Comparison of ENCODE assay signal across 12 cellular contexts in the genomic region with DNA sequence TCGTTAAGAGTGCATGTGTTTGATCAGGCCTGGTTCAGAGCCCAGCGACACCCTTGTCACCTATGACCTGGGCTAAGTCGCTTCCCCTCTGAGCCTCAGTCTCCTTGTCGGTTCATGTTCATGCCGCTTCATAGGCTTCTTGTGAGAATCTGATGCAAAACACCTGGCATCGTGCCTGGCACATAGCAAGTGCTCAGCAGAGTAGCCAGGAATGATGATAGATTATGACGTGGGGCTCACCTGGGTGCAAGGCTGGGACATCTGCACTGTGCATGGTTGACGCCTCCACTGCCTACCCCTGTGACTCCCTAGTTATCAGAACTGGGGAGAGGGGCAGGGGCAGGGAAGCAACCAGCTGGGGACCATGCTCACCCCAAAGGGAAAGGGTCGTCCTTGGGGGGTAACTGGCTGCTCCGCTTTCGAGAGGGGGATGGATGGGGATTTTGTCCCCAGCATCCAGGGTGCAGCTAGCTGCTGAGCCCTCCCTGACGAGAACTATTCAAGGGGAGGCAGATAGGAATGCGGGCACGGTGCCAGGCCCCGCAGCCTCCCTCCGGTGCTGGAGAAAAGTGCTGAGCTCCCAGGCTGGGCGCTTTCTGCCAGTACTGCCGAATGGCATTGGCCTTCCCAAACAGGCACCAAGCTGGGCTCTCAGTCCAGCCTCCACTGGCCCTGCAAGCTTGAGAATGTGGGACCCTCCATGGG. TPM values are rescaled to one million over a fixed set of nuclear protein-coding genes. Genes with fewer than 3 reads are reported as not detected.
DNase-seq lines count a peak whose midpoint lies in the region; ATAC-seq, FAIRE-seq and TF ChIP-seq lines count a peak whose summit lies in the region.
"Had no signal": no experiment of that assay in that cellular context is flagged by ENCODE, and none has a peak within 500 bp of the region (broad histone marks: within the 10 kb centered on the region; RNA-seq: fewer than 3 reads in every experiment).

No MANE protein-coding gene starts in this region.

- FAIRE-seq in endothelial cell of umbilical vein (lab: Jason Lieb, UNC) = peak; percentile 86

- DNase-seq in activated CD4-positive, alpha-beta T cell treated with anti-CD3 and anti-CD28 coated beads, Interleukin-2, amount 10 ng/mL, durations not matched to agents 24 days and 14 days = peak; percentile 54
- DNase-seq in activated CD4-positive, alpha-beta T cell treated with anti-CD3 and anti-CD28 coated beads, Interleukin-2, amount 50 U/mL, for 1 hour = no peak
- DNase-seq in Panc1 (ENCODE audit: low read depth, low spot score) = no peak
- DNase-seq in endothelial cell of umbilical vein (ENCODE audit: low read depth, low spot score) = peak; percentile 48
- no peak for DNase-seq in spleen
- no peak for DNase-seq in NCI-H146 (lab: John Stamatoyannopoulos, UW)
- DNase-seq in activated CD8-positive, alpha-beta T cell treated with anti-CD3 and anti-CD28 coated beads, Interleukin-2, amount 10 ng/mL, durations not matched to agents 7 days and 5 days = no peak
- DNase-seq: activated B cell treated with CpG ODN at 0.5 μM for 24 hours; activated gamma-delta T cell; naive thymus-derived CD4-positive, alpha-beta T cell; NCI-H2081 had no signal

- no peak overlapping the region for H3K4me3 Mint-ChIP-seq in activated CD4-positive, alpha-beta T cell treated with anti-CD3 and anti-CD28 coated beads, Interleukin-2, amount 10 ng/mL, durations not matched to agents 24 days and 14 days
- no peak overlapping the region for H3K4me3 Mint-ChIP-seq in activated CD8-positive, alpha-beta T cell treated with anti-CD3 and anti-CD28 coated beads, Interleukin-2, amount 10 ng/mL, durations not matched to agents 7 days and 5 days
- H3K4me3 Mint-ChIP-seq: activated B cell treated with CpG ODN at 0.5 μM for 24 hours; naive thymus-derived CD4-positive, alpha-beta T cell had no signal

- no peak for TF ChIP-seq CTCF in Panc1 (IDR thresholded peaks at IDR 0.05)
- TF ChIP-seq CTCF in endothelial cell of umbilical vein (IDR thresholded peaks at IDR 0.05; ENCODE audit: extremely low read depth in 1 of 2, insufficient read depth in 1 of 2, low read depth in 1 of 2, low read length in 2 of 2) = no peak
- no peak for TF ChIP-seq CTCF in spleen (IDR thresholded peaks at IDR 0.05 in 8 of 11, conservative IDR thresholded peaks at IDR 0.05 in 3 of 11)

- H3K9me3 ChIP-seq in Panc1 (ENCODE audit: control insufficient read depth, insufficient read depth, low read depth, low read length) = no peaks in the 10 kb centered on the region
- H3K9me3 ChIP-seq in endothelial cell of umbilical vein (replicated peaks; ENCODE audit: control insufficient read depth, insufficient read depth, low read length) = no peaks in the 10 kb centered on the region
- no peaks in the 10 kb centered on the region for H3K9me3 ChIP-seq in spleen

- in situ Hi-C loops in Panc1 (cut with HindIII; ENCODE audit: low pct_unique_long_range_greater_than_20kb, low sequenced_read_pairs) = no loop called here

- H3K9me3 Mint-ChIP-seq in activated CD4-positive, alpha-beta T cell treated with anti-CD3 and anti-CD28 coated beads, Interleukin-2, amount 10 ng/mL, durations not matched to agents 24 days and 14 days = peaks cover 4% of the 10 kb centered on the region
- H3K9me3 Mint-ChIP-seq in activated CD8-positive, alpha-beta T cell treated with anti-CD3 and anti-CD28 coated beads, Interleukin-2, amount 10 ng/mL, durations not matched to agents 7 days and 5 days (ENCODE audit: insufficient read depth) = no peaks in the 10 kb centered on the region
- H3K9me3 Mint-ChIP-seq: activated B cell treated with CpG ODN at 0.5 μM for 24 hours had no signal

- H3K27ac ChIP-seq in Panc1 (ENCODE audit: low read length) (peak overlapping the region; percentile 72), endothelial cell of umbilical vein (ENCODE audit: insufficient read depth, low read depth, low read length) (no peak overlapping the region), spleen (peak overlapping the region in 5 of 8 donors; percentile 18 to 96 (median 47))

- H3K9ac ChIP-seq in endothelial cell of umbilical vein (replicated peaks; ENCODE audit: extremely low read depth, insufficient read depth, low read length) = no peak overlapping the region

- H3K27ac Mint-ChIP-seq in activated CD4-positive, alpha-beta T cell treated with anti-CD3 and anti-CD28 coated beads, Interleukin-2, amount 10 ng/mL, durations not matched to agents 24 days and 14 days = no peak overlapping the region
- no peak overlapping the region for H3K27ac Mint-ChIP-seq in activated CD8-positive, alpha-beta T cell treated with anti-CD3 and anti-CD28 coated beads, Interleukin-2, amount 10 ng/mL, durations not matched to agents 7 days and 5 days
- H3K27ac Mint-ChIP-seq: activated B cell treated with CpG ODN at 0.5 μM for 24 hours had no signal

- intact Hi-C loops in activated CD4-positive, alpha-beta T cell treated with anti-CD3 and anti-CD28 coated beads, Interleukin-2, amount 10 ng/mL, durations not matched to agents 24 days and 14 days (cut with micrococcal nuclease) = loop anchor here (5.0 kb wide), 1 partner anchor 167 kb away; no protein-coding TSS in a partner anchor
- intact Hi-C loops in Panc1 (cut with micrococcal nuclease; ENCODE audit: unreplicated experiment) = no loop called here
- intact Hi-C loops in endothelial cell of umbilical vein (cut with micrococcal nuclease) = loop anchor here (5.0 to 10.0 kb wide), 3 partner anchors 202 to 414 kb away; a partner anchor contains a TSS
- intact Hi-C loops in spleen (cut with DNase I; ENCODE audit: low total_unique reads) = no loop called here

- POLR2A ChIA-PET in Panc1 (lab: Charles Lee) = no interaction called here
- POLR2A ChIA-PET in endothelial cell of umbilical vein (lab: Charles Lee) = interaction anchor here (0.6 to 1.5 kb wide), 2 partner anchors 80 to 90 kb away, joined by 3 to 4 read pairs; no protein-coding TSS in a partner anchor
- POLR2A ChIA-PET in activated CD8-positive, alpha-beta T cell treated with anti-CD3 and anti-CD28 coated beads, Interleukin-2, amount 10 ng/mL, durations not matched to agents 7 days and 5 days (lab: Charles Lee) = no interaction called here

- no peak overlapping the region for H2AFZ ChIP-seq in endothelial cell of umbilical vein (ENCODE audit: low read depth, low read length)

- no peaks in the 10 kb centered on the region for H4K20me1 ChIP-seq in endothelial cell of umbilical vein (replicated peaks; ENCODE audit: control insufficient read depth, extremely low read depth, insufficient read depth, low read length)

- BruUV-seq in Panc1 (replicated peaks; lab: Mats Ljungman, UMichigan) (no TSS peak), endothelial cell of umbilical vein (replicated peaks; lab: Mats Ljungman, UMichigan) (no TSS peak)

- H3K4me1 Mint-ChIP-seq in activated CD4-positive, alpha-beta T cell treated with anti-CD3 and anti-CD28 coated beads, Interleukin-2, amount 10 ng/mL, durations not matched to agents 24 days and 14 days = peaks cover 50% of the 10 kb centered on the region
- H3K4me1 Mint-ChIP-seq in activated CD8-positive, alpha-beta T cell treated with anti-CD3 and anti-CD28 coated beads, Interleukin-2, amount 10 ng/mL, durations not matched to agents 7 days and 5 days (ENCODE audit: low read depth) = peaks cover 49% of the 10 kb centered on the region

- H3K36me3 Mint-ChIP-seq in activated CD4-positive, alpha-beta T cell treated with anti-CD3 and anti-CD28 coated beads, Interleukin-2, amount 10 ng/mL, durations not matched to agents 24 days and 14 days (ENCODE audit: low read depth) = peaks cover 38% of the 10 kb centered on the region
- H3K36me3 Mint-ChIP-seq in activated CD8-positive, alpha-beta T cell treated with anti-CD3 and anti-CD28 coated beads, Interleukin-2, amount 10 ng/mL, durations not matched to agents 7 days and 5 days (ENCODE audit: low read depth) = peaks cover 39% of the 10 kb centered on the region

- H3K27me3 Mint-ChIP-seq in activated CD4-positive, alpha-beta T cell treated with anti-CD3 and anti-CD28 coated beads, Interleukin-2, amount 10 ng/mL, durations not matched to agents 24 days and 14 days = no peaks in the 10 kb centered on the region
- no peaks in the 10 kb centered on the region for H3K27me3 Mint-ChIP-seq in activated CD8-positive, alpha-beta T cell treated with anti-CD3 and anti-CD28 coated beads, Interleukin-2, amount 10 ng/mL, durations not matched to agents 7 days and 5 days (ENCODE audit: low read depth)
- H3K27me3 Mint-ChIP-seq: activated B cell treated with CpG ODN at 0.5 μM for 24 hours; naive thymus-derived CD4-positive, alpha-beta T cell had no signal

- ATAC-seq in Panc1 (no peak), HG02973 (IDR thresholded peaks at IDR 0.05; ENCODE audit: unreplicated experiment) (no peak)
- no peak for ATAC-seq in activated CD8-positive, alpha-beta T cell treated with anti-CD3 and anti-CD28 coated beads, Interleukin-2, amount 10 ng/mL, durations not matched to agents 7 days and 5 days
- ATAC-seq: naive thymus-derived CD4-positive, alpha-beta T cell had no signal

- CTCF ChIA-PET in Panc1 (lab: Charles Lee) = no interaction called here
- CTCF ChIA-PET in endothelial cell of umbilical vein (lab: Charles Lee) = interaction anchor here (0.6 to 3.0 kb wide), 9 partner anchors 9 to 242 kb away, joined by 3 to 28 read pairs (median 4); no protein-coding TSS in a partner anchor
- CTCF ChIA-PET in activated CD8-positive, alpha-beta T cell treated with anti-CD3 and anti-CD28 coated beads, Interleukin-2, amount 10 ng/mL, durations not matched to agents 7 days and 5 days (lab: Charles Lee) = interaction anchor here (0.7 to 3.6 kb wide), 2 partner anchors 13 to 96 kb away, joined by 3 to 13 read pairs; no protein-coding TSS in a partner anchor

- H3K4me1 ChIP-seq in Panc1 (ENCODE audit: control insufficient read depth, insufficient read depth, low read length) = peaks cover 54% of the 10 kb centered on the region
- peaks cover 45% of the 10 kb centered on the region for H3K4me1 ChIP-seq in endothelial cell of umbilical vein (ENCODE audit: control insufficient read depth, extremely low read depth, insufficient read depth, low read length)
- peaks cover 52 to 98% (median 82%) of the 10 kb centered on the region in 6 donors for H3K4me1 ChIP-seq in spleen

- H3K9me1 ChIP-seq in endothelial cell of umbilical vein (replicated peaks; ENCODE audit: control insufficient read depth, extremely low read depth, insufficient read depth, low read length) = no peaks in the 10 kb centered on the region

- no peaks in the 10 kb centered on the region for H3K27me3 ChIP-seq in Panc1 (ENCODE audit: control insufficient read depth, insufficient read depth, low read length)
- H3K27me3 ChIP-seq in endothelial cell of umbilical vein (ENCODE audit: control insufficient read depth in 2 of 2, insufficient read depth in 2 of 2, low read length in 2 of 2) = no peaks in the 10 kb centered on the region
- no peaks in the 10 kb centered on the region for H3K27me3 ChIP-seq in spleen (replicated peaks in 1 of 7)

- WGBS in spleen, 5 donors = 71 to 86% (median 83%) methylated on average over 16 to 18 of the region's 18 CpGs

- peak overlapping the region; percentile 4 for H3K4me2 ChIP-seq in endothelial cell of umbilical vein (ENCODE audit: insufficient read depth, low read length)

- no peak for TF ChIP-seq POLR2A in endothelial cell of umbilical vein (IDR thresholded peaks at IDR 0.05; ENCODE audit: low read depth, low read length)
- TF ChIP-seq POLR2A in spleen (IDR thresholded peaks at IDR 0.05) = no peak

- H3K79me2 ChIP-seq in endothelial cell of umbilical vein (ENCODE audit: control insufficient read depth, insufficient read depth, low read length) = peaks cover 72% of the 10 kb centered on the region

- H3K4me3 ChIP-seq in Panc1 (ENCODE audit: low read depth in 2 of 2, low read length in 2 of 2) (no peak overlapping the region), endothelial cell of umbilical vein (replicated peaks in 1 of 3; ENCODE audit: insufficient read depth in 1 of 3, low read depth in 1 of 3, low read length in 3 of 3) (no peak overlapping the region), spleen (no peak overlapping the region)

- dilution Hi-C loops in endothelial cell of umbilical vein (cut with MboI; ENCODE audit: extremely low pct_ligation_motif_present, low sequenced_read_pairs) = loop anchor here (10.0 kb wide), 1 partner anchor 94 kb away; no protein-coding TSS in a partner anchor

- H3K36me3 ChIP-seq in Panc1 (ENCODE audit: control insufficient read depth, insufficient read depth, low read length) = no peaks in the 10 kb centered on the region
- H3K36me3 ChIP-seq in endothelial cell of umbilical vein (ENCODE audit: control insufficient read depth in 2 of 2, extremely low read depth in 1 of 2, insufficient read depth in 2 of 2, low read length in 2 of 2) = peaks cover 0 to 3% of the 10 kb centered on the region in 2 experiments
- H3K36me3 ChIP-seq in spleen = peaks cover 0 to 74% (median 5%) of the 10 kb centered on the region in 6 donors

RNA-seq across cellular contexts. Expression of a gene that starts 9.3 kb away (rescaled TPM):
- total RNA-seq in activated CD4-positive, alpha-beta T cell treated with anti-CD3 and anti-CD28 coated beads, Interleukin-2, amount 10 ng/mL, durations not matched to agents 24 days and 14 days = 90.5 and 92.3 TPM in 2 replicates
- total RNA-seq in Panc1 (2021; ENCODE audit: unreplicated experiment) (90.8 TPM), endothelial cell of umbilical vein (65.5 and 73.5 TPM in 2 replicates), spleen (100 to 1,000 TPM; 131 to 226 (median 164) TPM)
- polyA plus RNA-seq in Panc1 (2012; ENCODE audit: insufficient read length) = 96.2 TPM
- polyA plus RNA-seq in endothelial cell of umbilical vein (50.2 TPM in 2 replicates), spleen (100 to 1,000 TPM in 1 of 3 donors, 10 to 100 TPM in 2; 81.8 to 148 (median 87.1) TPM)
- 31.3 and 38.7 TPM in 2 replicates for polyA plus RNA-seq in endothelial cell of umbilical vein (2011; cell fraction: cytosol; rRNA removed)
- 27.8 and 32.7 TPM in 2 replicates for polyA plus RNA-seq in endothelial cell of umbilical vein (2011; cell fraction: nucleus; rRNA removed)
- polyA plus RNA-seq in endothelial cell of umbilical vein (2012) = 46.5 and 54.8 TPM in 2 replicates
- 15.7 and 16.8 TPM in 2 replicates for polyA minus RNA-seq in endothelial cell of umbilical vein
- 56.9 TPM for polyA minus RNA-seq in endothelial cell of umbilical vein (2011; cell fraction: cytosol; rRNA and poly(A)+ RNA removed)
- 7.2 and 11.2 TPM in 2 replicates for polyA minus RNA-seq in endothelial cell of umbilical vein (2011; cell fraction: nucleus; rRNA and poly(A)+ RNA removed)
- total RNA-seq in activated CD8-positive, alpha-beta T cell treated with anti-CD3 and anti-CD28 coated beads, Interleukin-2, amount 10 ng/mL, durations not matched to agents 7 days and 5 days = 10 to 100 TPM; 71.0 to 71.8 TPM

RNA-seq across cellular contexts. Expression of a gene that starts 19.3 kb away (rescaled TPM):
- 0.45 TPM in 1 of 2 replicates, not detected in the other for total RNA-seq in activated CD4-positive, alpha-beta T cell treated with anti-CD3 and anti-CD28 coated beads, Interleukin-2, amount 10 ng/mL, durations not matched to agents 24 days and 14 days
- total RNA-seq in Panc1 (2021; ENCODE audit: unreplicated experiment) = 1.1 TPM
- not detected for polyA plus RNA-seq in Panc1 (2012; ENCODE audit: insufficient read length)
- total RNA-seq in endothelial cell of umbilical vein = not detected in 2 replicates
- polyA plus RNA-seq in endothelial cell of umbilical vein = 0.29 and 0.48 TPM in 2 replicates
- polyA plus RNA-seq in endothelial cell of umbilical vein (2011; cell fraction: cytosol; rRNA removed) = not detected in 2 replicates
- 0.53 and 0.83 TPM in 2 replicates for polyA plus RNA-seq in endothelial cell of umbilical vein (2011; cell fraction: nucleus; rRNA removed)
- polyA plus RNA-seq in endothelial cell of umbilical vein (2012) = 0.44 TPM in 1 of 2 replicates, not detected in the other
- not detected in 2 replicates for polyA minus RNA-seq in endothelial cell of umbilical vein
- polyA minus RNA-seq in endothelial cell of umbilical vein (2011; cell fraction: cytosol; rRNA and poly(A)+ RNA removed) = not detected
- not detected in 2 replicates for polyA minus RNA-seq in endothelial cell of umbilical vein (2011; cell fraction: nucleus; rRNA and poly(A)+ RNA removed)
- total RNA-seq in spleen = 1 to 10 TPM in 3 of 7 donors, under 1 TPM in 1, not detected in 3; 0.51 to 5.1 (median 2.1) TPM
- 1 to 10 TPM; 1.3 to 7.5 (median 3.5) TPM for polyA plus RNA-seq in spleen
- not detected for total RNA-seq in activated CD8-positive, alpha-beta T cell treated with anti-CD3 and anti-CD28 coated beads, Interleukin-2, amount 10 ng/mL, durations not matched to agents 7 days and 5 days
- polyA plus RNA-seq: naive thymus-derived CD4-positive, alpha-beta T cell had no signal

RNA-seq across cellular contexts. Expression of a gene that starts 37.6 kb away (rescaled TPM):
- total RNA-seq in activated CD4-positive, alpha-beta T cell treated with anti-CD3 and anti-CD28 coated beads, Interleukin-2, amount 10 ng/mL, durations not matched to agents 24 days and 14 days = not detected in 2 replicates
- total RNA-seq in Panc1 (2021; ENCODE audit: unreplicated experiment) (0.72 TPM), endothelial cell of umbilical vein (not detected in 2 replicates), spleen (under 1 TPM in 3 of 7 donors, not detected in 4; 0.40 to 0.79 (median 0.40) TPM)
- polyA plus RNA-seq in Panc1 (2012; ENCODE audit: insufficient read length) = not detected
- polyA plus RNA-seq in endothelial cell of umbilical vein (not detected in 2 replicates), spleen (under 1 TPM; 0.09 to 0.20 (median 0.16) TPM)
- not detected in 2 replicates for polyA plus RNA-seq in endothelial cell of umbilical vein (2011; cell fraction: cytosol; rRNA removed)
- polyA plus RNA-seq in endothelial cell of umbilical vein (2011; cell fraction: nucleus; rRNA removed) = not detected in 2 replicates
- polyA plus RNA-seq in endothelial cell of umbilical vein (2012) = not detected in 2 replicates
- not detected in 2 replicates for polyA minus RNA-seq in endothelial cell of umbilical vein
- polyA minus RNA-seq in endothelial cell of umbilical vein (2011; cell fraction: cytosol; rRNA and poly(A)+ RNA removed) = not detected
- polyA minus RNA-seq in endothelial cell of umbilical vein (2011; cell fraction: nucleus; rRNA and poly(A)+ RNA removed) = not detected in 2 replicates
- total RNA-seq in activated CD8-positive, alpha-beta T cell treated with anti-CD3 and anti-CD28 coated beads, Interleukin-2, amount 10 ng/mL, durations not matched to agents 7 days and 5 days = not detected
- total RNA-seq: activated B cell treated with CpG ODN at 0.5 μM for 24 hours; naive thymus-derived CD4-positive, alpha-beta T cell had no signal
- polyA plus RNA-seq: naive thymus-derived CD4-positive, alpha-beta T cell had no signal

RNA-seq across cellular contexts. Expression of a gene that starts 56.9 kb away (rescaled TPM):
- not detected in 2 replicates for total RNA-seq in activated CD4-positive, alpha-beta T cell treated with anti-CD3 and anti-CD28 coated beads, Interleukin-2, amount 10 ng/mL, durations not matched to agents 24 days and 14 days
- total RNA-seq in Panc1 (2021; ENCODE audit: unreplicated experiment) = not detected
- polyA plus RNA-seq in Panc1 (2012; ENCODE audit: insufficient read length) = not detected
- not detected in 2 replicates for total RNA-seq in endothelial cell of umbilical vein
- polyA plus RNA-seq in endothelial cell of umbilical vein = not detected in 2 replicates
- not detected in 2 replicates for polyA plus RNA-seq in endothelial cell of umbilical vein (2011; cell fraction: cytosol; rRNA removed)
- not detected in 2 replicates for polyA plus RNA-seq in endothelial cell of umbilical vein (2011; cell fraction: nucleus; rRNA removed)
- not detected in 2 replicates for polyA plus RNA-seq in endothelial cell of umbilical vein (2012)
- polyA minus RNA-seq in endothelial cell of umbilical vein = not detected in 2 replicates
- polyA minus RNA-seq in endothelial cell of umbilical vein (2011; cell fraction: cytosol; rRNA and poly(A)+ RNA removed) = not detected
- polyA minus RNA-seq in endothelial cell of umbilical vein (2011; cell fraction: nucleus; rRNA and poly(A)+ RNA removed) = not detected in 2 replicates
- not detected for total RNA-seq in spleen
- under 1 TPM in 1 of 3 donors, not detected in 2; 0.14 TPM for polyA plus RNA-seq in spleen
- total RNA-seq in activated CD8-positive, alpha-beta T cell treated with anti-CD3 and anti-CD28 coated beads, Interleukin-2, amount 10 ng/mL, durations not matched to agents 7 days and 5 days = not detected
- total RNA-seq: activated B cell treated with CpG ODN at 0.5 μM for 24 hours; naive thymus-derived CD4-positive, alpha-beta T cell had no signal
- polyA plus RNA-seq: naive thymus-derived CD4-positive, alpha-beta T cell had no signal

Comparison
In these comparisons a context has a peak if more than half of its experiments do, and no peak if none do; other contexts are left out.
1. DNase-seq: peak in activated CD4-positive, alpha-beta T cell treated with anti-CD3 and anti-CD28 coated beads, Interleukin-2, amount 10 ng/mL, durations not matched to agents 24 days and 14 days (single experiment) and endothelial cell of umbilical vein (single experiment); none in activated CD4-positive, alpha-beta T cell treated with anti-CD3 and anti-CD28 coated beads, Interleukin-2, amount 50 U/mL, for 1 hour (single experiment), Panc1 (single experiment), spleen (single experiment), NCI-H146 (single experiment) and activated CD8-positive, alpha-beta T cell treated with anti-CD3 and anti-CD28 coated beads, Interleukin-2, amount 10 ng/mL, durations not matched to agents 7 days and 5 days (single experiment).
2. intact Hi-C loops: an anchor here in activated CD4-positive, alpha-beta T cell treated with anti-CD3 and anti-CD28 coated beads, Interleukin-2, amount 10 ng/mL, durations not matched to agents 24 days and 14 days (5.0 kb wide) and endothelial cell of umbilical vein (5.0 to 10.0 kb wide); none called in Panc1 and spleen.